ENCODE assay signal across 1 cellular context in genomic region chrX:9706426-9706825, GRCh38.
TF ChIP-seq lines count a peak whose summit lies in the region.

No MANE protein-coding gene starts in this region.

TF ChIP-seq in K562, 482 proteins besides CTCF, POLR2A, EP300 and RAD21:
- TF ChIP-seq ZNF592 (IDR thresholded peaks at IDR 0.05), result no peak
- TF ChIP-seq ZNF316 (IDR thresholded peaks at IDR 0.05), result peak; percentile 56
- TF ChIP-seq C11orf30 (IDR thresholded peaks at IDR 0.05; ENCODE audit: low read depth), result peak; percentile 60; the same call in 1 of the 2 replicates
- peak; percentile 31; the same call in 1 of the 2 replicates for TF ChIP-seq MAFG (tag; conservative IDR thresholded peaks at IDR 0.05)
- no peak for TF ChIP-seq ZNF77 (CRISPR knock-in tag; IDR thresholded peaks at IDR 0.05)
- TF ChIP-seq NRF1 (conservative IDR thresholded peaks at IDR 0.05 in 1 of 2, IDR thresholded peaks at IDR 0.05 in 1 of 2), result no peak
- TF ChIP-seq, protein P1, sequence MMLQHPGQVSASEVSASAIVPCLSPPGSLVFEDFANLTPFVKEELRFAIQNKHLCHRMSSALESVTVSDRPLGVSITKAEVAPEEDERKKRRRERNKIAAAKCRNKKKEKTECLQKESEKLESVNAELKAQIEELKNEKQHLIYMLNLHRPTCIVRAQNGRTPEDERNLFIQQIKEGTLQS (IDR thresholded peaks at IDR 0.05), result no peak
- TF ChIP-seq, protein P1 (CRISPR knock-in tag; conservative IDR thresholded peaks at IDR 0.05), result no peak
- peak; percentile 37; the same call in 1 of the 2 replicates for TF ChIP-seq MAFK (IDR thresholded peaks at IDR 0.05; ENCODE audit: low read length)
- TF ChIP-seq, protein P2, sequence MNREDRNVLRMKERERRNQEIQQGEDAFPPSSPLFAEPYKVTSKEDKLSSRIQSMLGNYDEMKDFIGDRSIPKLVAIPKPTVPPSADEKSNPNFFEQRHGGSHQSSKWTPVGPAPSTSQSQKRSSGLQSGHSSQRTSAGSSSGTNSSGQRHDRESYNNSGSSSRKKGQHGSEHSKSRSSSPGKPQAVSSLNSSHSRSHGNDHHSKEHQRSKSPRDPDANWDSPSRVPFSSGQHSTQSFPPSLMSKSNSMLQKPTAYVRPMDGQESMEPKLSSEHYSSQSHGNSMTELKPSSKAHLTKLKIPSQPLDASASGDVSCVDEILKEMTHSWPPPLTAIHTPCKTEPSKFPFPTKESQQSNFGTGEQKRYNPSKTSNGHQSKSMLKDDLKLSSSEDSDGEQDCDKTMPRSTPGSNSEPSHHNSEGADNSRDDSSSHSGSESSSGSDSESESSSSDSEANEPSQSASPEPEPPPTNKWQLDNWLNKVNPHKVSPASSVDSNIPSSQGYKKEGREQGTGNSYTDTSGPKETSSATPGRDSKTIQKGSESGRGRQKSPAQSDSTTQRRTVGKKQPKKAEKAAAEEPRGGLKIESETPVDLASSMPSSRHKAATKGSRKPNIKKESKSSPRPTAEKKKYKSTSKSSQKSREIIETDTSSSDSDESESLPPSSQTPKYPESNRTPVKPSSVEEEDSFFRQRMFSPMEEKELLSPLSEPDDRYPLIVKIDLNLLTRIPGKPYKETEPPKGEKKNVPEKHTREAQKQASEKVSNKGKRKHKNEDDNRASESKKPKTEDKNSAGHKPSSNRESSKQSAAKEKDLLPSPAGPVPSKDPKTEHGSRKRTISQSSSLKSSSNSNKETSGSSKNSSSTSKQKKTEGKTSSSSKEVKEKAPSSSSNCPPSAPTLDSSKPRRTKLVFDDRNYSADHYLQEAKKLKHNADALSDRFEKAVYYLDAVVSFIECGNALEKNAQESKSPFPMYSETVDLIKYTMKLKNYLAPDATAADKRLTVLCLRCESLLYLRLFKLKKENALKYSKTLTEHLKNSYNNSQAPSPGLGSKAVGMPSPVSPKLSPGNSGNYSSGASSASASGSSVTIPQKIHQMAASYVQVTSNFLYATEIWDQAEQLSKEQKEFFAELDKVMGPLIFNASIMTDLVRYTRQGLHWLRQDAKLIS (CRISPR knock-in tag; IDR thresholded peaks at IDR 0.05), result no peak
- 0 out of 2 replicates have a peak, but pooled peaks have one; percentile 25 for TF ChIP-seq MAFF (IDR thresholded peaks at IDR 0.05; ENCODE audit: low read length)
